2 cellular contexts compared by ENCODE assay signal in genomic region chr1:91478693-91479234, GRCh38.
A peak's percentile ranks its signal among the peaks of the same experiment; 100 is the strongest.
TF ChIP-seq lines count a peak whose summit lies in the region.

No MANE protein-coding gene starts in this region.

TF ChIP-seq in A549, 52 proteins besides CTCF, POLR2A, EP300 and RAD21 (continued from another document):
- TF ChIP-seq MAFK (IDR thresholded peaks at IDR 0.05; ENCODE audit: partially characterized antibody) = peak; percentile 26

TF ChIP-seq in K562, 482 proteins besides CTCF, POLR2A, EP300 and RAD21 (continued from another document):
- TF ChIP-seq ARID3A (IDR thresholded peaks at IDR 0.05; ENCODE audit: borderline replicate concordance, low read depth, low read length) (no peak), C11orf30 (IDR thresholded peaks at IDR 0.05; ENCODE audit: low read depth) (peak; percentile 57; the same call in 1 of the 2 replicates), CSDE1 (IDR thresholded peaks at IDR 0.05) (no peak), MAFF (IDR thresholded peaks at IDR 0.05; ENCODE audit: low read length) (0 out of 2 replicates have a peak, but pooled peaks have one; percentile 8), SP2 (IDR thresholded peaks at IDR 0.05; ENCODE audit: extremely low read depth, low read depth, low read length, poor library complexity, severe bottlenecking) (no peak), ZNF316 (IDR thresholded peaks at IDR 0.05) (peak; percentile 53; the same call in 1 of the 2 replicates), ZNF146 (CRISPR knock-in tag; IDR thresholded peaks at IDR 0.05; ENCODE audit: unreplicated experiment) (no peak), ZNF444 (CRISPR knock-in tag; IDR thresholded peaks at IDR 0.05) (no peak), FUS (optimal IDR thresholded peaks at IDR 0.05; ENCODE audit: low read depth, low read length) (no peak), MAFG (tag; conservative IDR thresholded peaks at IDR 0.05) (0 out of 2 replicates have a peak, but pooled peaks have one; percentile 24)
